Comparison of ENCODE assay signal across 8 cellular contexts in genomic region chrX:39936886-39937770, GRCh38.
A peak's percentile ranks its signal among the peaks of the same experiment; 100 is the strongest.
DNase-seq lines count a peak whose midpoint lies in the region; ATAC-seq and TF ChIP-seq lines count a peak whose summit lies in the region.

No MANE protein-coding gene starts in this region.

- H3K9me3 ChIP-seq in right cardiac atrium (ENCODE audit: control insufficient read depth, low read length) (no peaks in the 10 kb centered on the region), left lung (no peaks in the 10 kb centered on the region)

- no peaks in the 10 kb centered on the region for H3K36me3 ChIP-seq in left lung

- H3K27ac ChIP-seq in right cardiac atrium (ENCODE audit: low read length) (no peak overlapping the region), left lung (peak overlapping the region in 1 of 2 donors; percentile 41)

- H3K4me1 ChIP-seq in right cardiac atrium (ENCODE audit: control insufficient read depth, insufficient read depth, low read length) (no peaks in the 10 kb centered on the region), left lung (no peaks in the 10 kb centered on the region)

- H3K4me1 Mint-ChIP-seq in effector memory CD8-positive, alpha-beta T cell (ENCODE audit: low read depth in 2 of 2) = peaks cover 0 to 3% of the 10 kb centered on the region in 2 donors

- peak overlapping the region; percentile 84 to 91 for H3K27ac Mint-ChIP-seq in effector memory CD8-positive, alpha-beta T cell

- TF ChIP-seq CTCF in GM10248 (IDR thresholded peaks at IDR 0.05; ENCODE audit: control extremely low read depth, extremely low read depth, low read depth, missing control alignments) (no peak), left lung (IDR thresholded peaks at IDR 0.05) (no peak)

- CTCF ChIA-PET in GM10248 (lab: Yijun Ruan, JAX) = no interaction called here

- H3K4me3 Mint-ChIP-seq in effector memory CD8-positive, alpha-beta T cell = peak overlapping the region; percentile 80 to 84

- H3K27me3 ChIP-seq in right cardiac atrium (ENCODE audit: control insufficient read depth, insufficient read depth) = no peaks in the 10 kb centered on the region
- H3K27me3 ChIP-seq in left lung = no peaks in the 10 kb centered on the region

- intact Hi-C loops in right cardiac atrium (cut with DNase I) = no loop called here
- intact Hi-C loops in left lung (cut with DNase I) = no loop called here
- intact Hi-C loops in head of caudate nucleus (cut with DNase I) = no loop called here

- no peaks in the 10 kb centered on the region for H3K9me3 Mint-ChIP-seq in effector memory CD8-positive, alpha-beta T cell

- peak; percentile 72 for ATAC-seq in GM21381 (IDR thresholded peaks at IDR 0.05; ENCODE audit: unreplicated experiment)
- peak; percentile 73 for ATAC-seq in effector memory CD8-positive, alpha-beta T cell (replicated peaks)
- no peak for ATAC-seq in right cardiac atrium
- ATAC-seq in left lung = no peak

- H3K27me3 Mint-ChIP-seq in effector memory CD8-positive, alpha-beta T cell = no peaks in the 10 kb centered on the region

- WGBS in right cardiac atrium = 74% methylated on average over 18 of the region's 18 CpGs

- no peak overlapping the region for H3K4me3 ChIP-seq in right cardiac atrium (ENCODE audit: low read length)
- H3K4me3 ChIP-seq in left lung = no peak overlapping the region

- POLR2A ChIA-PET in GM10248 (lab: Yijun Ruan, JAX) = no interaction called here

- DNase-seq in GM10248 (ENCODE audit: extremely low spot score) (peak; percentile 26), NOMO-1 (lab: John Stamatoyannopoulos, UW; ENCODE audit: unreplicated experiment in 2 of 2) (peak; percentile 26 to 32), NCI-H524 treated with DMSO at 0.1 percent for 48 hours (lab: John Stamatoyannopoulos, UW) (no peak), right cardiac atrium (no peak), left lung (no peak), head of caudate nucleus (no peak)
- no peak for DNase-seq in effector memory CD8-positive, alpha-beta T cell

- H3K36me3 Mint-ChIP-seq in effector memory CD8-positive, alpha-beta T cell (ENCODE audit: insufficient read depth) = no peaks in the 10 kb centered on the region

Comparison
In these comparisons a context has a peak if more than half of its experiments do, and no peak if none do; other contexts are left out.
1. DNase-seq: peak in GM10248 (single experiment) and NOMO-1 (2 of 2); none in effector memory CD8-positive, alpha-beta T cell (0 of 3), NCI-H524 treated with DMSO at 0.1 percent for 48 hours (single experiment), right cardiac atrium (0 of 3), left lung (0 of 2) and head of caudate nucleus (0 of 42).
2. ATAC-seq: peak in GM21381 (single experiment) and effector memory CD8-positive, alpha-beta T cell (single experiment); none in right cardiac atrium (0 of 2) and left lung (single experiment).